8 cellular contexts compared by ENCODE assay signal in genomic region chr1:233240839-233241682, GRCh38. TPM values are rescaled to one million over a fixed set of nuclear protein-coding genes. Genes with fewer than 3 reads are reported as not detected.
A peak's percentile ranks its signal among the peaks of the same experiment; 100 is the strongest.
DNase-seq lines count a peak whose midpoint lies in the region; ATAC-seq and TF ChIP-seq lines count a peak whose summit lies in the region.

No MANE protein-coding gene starts in this region.

- no peaks in the 10 kb centered on the region for H3K4me1 Mint-ChIP-seq in activated CD4-positive, alpha-beta T cell treated with anti-CD3 and anti-CD28 coated beads for 36 hours
- H3K4me1 Mint-ChIP-seq in neural crest cell = peaks cover 10% of the 10 kb centered on the region

- POLR2A ChIA-PET in activated CD4-positive, alpha-beta T cell treated with anti-CD3 and anti-CD28 coated beads for 36 hours (lab: Charles Lee) = no interaction called here

- no peaks in the 10 kb centered on the region for H3K9me3 Mint-ChIP-seq in activated CD4-positive, alpha-beta T cell treated with anti-CD3 and anti-CD28 coated beads for 36 hours (ENCODE audit: low read depth)
- H3K9me3 Mint-ChIP-seq in neural crest cell = no peaks in the 10 kb centered on the region

- no peaks in the 10 kb centered on the region for H3K27me3 Mint-ChIP-seq in activated CD4-positive, alpha-beta T cell treated with anti-CD3 and anti-CD28 coated beads for 36 hours
- H3K27me3 Mint-ChIP-seq in neural crest cell (ENCODE audit: low read depth) = no peaks in the 10 kb centered on the region

- no peak overlapping the region for H3K27ac Mint-ChIP-seq in activated CD4-positive, alpha-beta T cell treated with anti-CD3 and anti-CD28 coated beads for 36 hours
- H3K27ac Mint-ChIP-seq in neural crest cell (ENCODE audit: unreplicated experiment) = no peak overlapping the region

- CTCF ChIA-PET in activated CD4-positive, alpha-beta T cell treated with anti-CD3 and anti-CD28 coated beads for 36 hours (lab: Charles Lee) = no interaction called here

- H3K4me3 ChIP-seq in fibroblast of mammary gland (ENCODE audit: control insufficient read depth, low read depth, low read length) = no peak overlapping the region

- peaks cover 9% of the 10 kb centered on the region for H3K36me3 Mint-ChIP-seq in activated CD4-positive, alpha-beta T cell treated with anti-CD3 and anti-CD28 coated beads for 36 hours (ENCODE audit: low read depth)
- peaks cover 3% of the 10 kb centered on the region for H3K36me3 Mint-ChIP-seq in neural crest cell (ENCODE audit: low read depth)

- intact Hi-C loops in activated CD4-positive, alpha-beta T cell treated with anti-CD3 and anti-CD28 coated beads for 36 hours (cut with DNase I, micrococcal nuclease) = loop anchor here (1.0 to 5.0 kb wide), 2 partner anchors 604 to 606 kb away; no protein-coding TSS in a partner anchor

- TF ChIP-seq CTCF in fibroblast of mammary gland (conservative IDR thresholded peaks at IDR 0.05; ENCODE audit: control insufficient read depth, insufficient read depth, low read depth, low read length) (peak; percentile 70), neural crest cell (conservative IDR thresholded peaks at IDR 0.05) (peak; percentile 89)

- ATAC-seq in activated CD4-positive, alpha-beta T cell treated with anti-CD3 and anti-CD28 coated beads for 36 hours = peak; percentile 49
- peak; percentile 56 for ATAC-seq in HG03469 (IDR thresholded peaks at IDR 0.05; ENCODE audit: unreplicated experiment)
- peak; percentile 89 for ATAC-seq in SK-N-SH treated with all-trans-retinoic acid at 6 μM for 48 hours
- ATAC-seq in HG03565 (IDR thresholded peaks at IDR 0.05; ENCODE audit: unreplicated experiment) = no peak

- H3K4me3 Mint-ChIP-seq in activated CD4-positive, alpha-beta T cell treated with anti-CD3 and anti-CD28 coated beads for 36 hours = no peak overlapping the region
- H3K4me3 Mint-ChIP-seq in neural crest cell = no peak overlapping the region

- DNase-seq in activated CD4-positive, alpha-beta T cell treated with anti-CD3 and anti-CD28 coated beads for 36 hours = peak; percentile 56
- DNase-seq in activated CD4-positive, alpha-beta T cell treated with anti-CD3 and anti-CD28 coated beads for 4 hours = no peak
- DNase-seq in fibroblast of mammary gland (ENCODE audit: low read depth) (peak; percentile 50), neural crest cell (ENCODE audit: low read depth, low spot score) (peak; percentile 56), epidermal melanocyte (ENCODE audit: insufficient read length, low spot score) (no peak)

TF ChIP-seq in SK-N-SH treated with all-trans-retinoic acid at 6 μM for 48 hours, 23 proteins besides CTCF, POLR2A, EP300 and RAD21:
- TF ChIP-seq CSDC2 (CRISPR knock-in tag; IDR thresholded peaks at IDR 0.05) (no peak), ZC3H10 (CRISPR knock-in tag; IDR thresholded peaks at IDR 0.05) (no peak), ARNTL (CRISPR knock-in tag; IDR thresholded peaks at IDR 0.05; ENCODE audit: borderline replicate concordance, low read depth) (no peak), CSRNP3 (CRISPR knock-in tag; IDR thresholded peaks at IDR 0.05) (no peak), ZNF70 (CRISPR knock-in tag; IDR thresholded peaks at IDR 0.05) (no peak), ESRRG (CRISPR knock-in tag; IDR thresholded peaks at IDR 0.05) (no peak), OSR1 (CRISPR knock-in tag; IDR thresholded peaks at IDR 0.05) (no peak), ZNF8 (CRISPR knock-in tag; IDR thresholded peaks at IDR 0.05) (no peak), PPARA (CRISPR knock-in tag; IDR thresholded peaks at IDR 0.05; ENCODE audit: borderline replicate concordance) (no peak), TSHZ2 (CRISPR knock-in tag; IDR thresholded peaks at IDR 0.05) (no peak), ZNF565 (CRISPR knock-in tag; conservative IDR thresholded peaks at IDR 0.05; ENCODE audit: low read depth) (no peak), POU6F1 (CRISPR knock-in tag; IDR thresholded peaks at IDR 0.05; ENCODE audit: borderline replicate concordance, low read depth) (no peak), ISL1 (CRISPR knock-in tag; IDR thresholded peaks at IDR 0.05) (no peak), TOX (CRISPR knock-in tag; IDR thresholded peaks at IDR 0.05; ENCODE audit: borderline replicate concordance) (no peak), ZFP3 (CRISPR knock-in tag; IDR thresholded peaks at IDR 0.05) (no peak), ZFP30 (CRISPR knock-in tag; IDR thresholded peaks at IDR 0.05) (no peak), BACH2 (CRISPR knock-in tag; IDR thresholded peaks at IDR 0.05; ENCODE audit: borderline replicate concordance) (no peak), SNAI2 (CRISPR knock-in tag; IDR thresholded peaks at IDR 0.05) (no peak), TCF4 (CRISPR knock-in tag; IDR thresholded peaks at IDR 0.05; ENCODE audit: borderline replicate concordance) (no peak), RARB (CRISPR knock-in tag; IDR thresholded peaks at IDR 0.05) (no peak)
TF ChIP-seq in SK-N-SH treated with all-trans-retinoic acid at 6 μM for 48 hours: peak in this region for 0.

RNA-seq across cellular contexts. Expression of gene PCNX2, which starts 54.5 kb away (rescaled TPM):
- total RNA-seq in activated CD4-positive, alpha-beta T cell treated with anti-CD3 and anti-CD28 coated beads for 36 hours = 10 to 100 TPM; 14.7 to 18.1 TPM
- total RNA-seq in neural crest cell = 13.6 and 15.6 TPM in 2 replicates

Comparison
In these comparisons a context has a peak if more than half of its experiments do, and no peak if none do; other contexts are left out.
1. DNase-seq: peak in activated CD4-positive, alpha-beta T cell treated with anti-CD3 and anti-CD28 coated beads for 36 hours (single experiment), fibroblast of mammary gland (single experiment) and neural crest cell (single experiment); none in activated CD4-positive, alpha-beta T cell treated with anti-CD3 and anti-CD28 coated beads for 4 hours (0 of 2) and epidermal melanocyte (single experiment).